12 cellular contexts compared by ENCODE assay signal in genomic region chr3:134838599-134838998, GRCh38. TPM values are rescaled to one million over a fixed set of nuclear protein-coding genes. Genes with fewer than 3 reads are reported as not detected.
DNase-seq lines count a peak whose midpoint lies in the region; ATAC-seq, FAIRE-seq and TF ChIP-seq lines count a peak whose summit lies in the region.
"Had no signal": no experiment of that assay in that cellular context is flagged by ENCODE, and none has a peak within 500 bp of the region (broad histone marks: within the 10 kb centered on the region; RNA-seq: fewer than 3 reads in every experiment).

No MANE protein-coding gene starts in this region.

- ATAC-seq in HG03045 (IDR thresholded peaks at IDR 0.05; ENCODE audit: unreplicated experiment), result no peak
- ATAC-seq: naive thymus-derived CD4-positive, alpha-beta T cell had no signal

- H3K4me3 ChIP-seq in GM12864 (ENCODE audit: low read depth, low read length) (no peak overlapping the region), epithelial cell of proximal tubule (ENCODE audit: low read depth, low read length) (no peak overlapping the region), retinal pigment epithelial cell (ENCODE audit: low read length) (no peak overlapping the region)

- TF ChIP-seq CTCF in GM12864 (IDR thresholded peaks at IDR 0.05; ENCODE audit: low read depth, low read length, missing control alignments) (peak; percentile 27), epithelial cell of proximal tubule (conservative IDR thresholded peaks at IDR 0.05; ENCODE audit: low read depth, low read length) (peak; percentile 54), retinal pigment epithelial cell (conservative IDR thresholded peaks at IDR 0.05; ENCODE audit: low read depth, low read length) (peak; percentile 26)

- DNase-seq in GM12864 (ENCODE audit: low read depth), result no peak
- DNase-seq in NAMALWA (ENCODE audit: low spot score), result peak; percentile 21
- no peak for DNase-seq in epithelial cell of proximal tubule (ENCODE audit: low read depth)
- no peak for DNase-seq in retinal pigment epithelial cell (ENCODE audit: low read depth)
- no peak for DNase-seq in urothelium cell line (ENCODE audit: low spot score)
- DNase-seq in RCC 7860 (ENCODE audit: low spot score), result no peak
- DNase-seq: aorta; EL; GOT3; immature natural killer cell; naive thymus-derived CD4-positive, alpha-beta T cell had no signal

- FAIRE-seq in urothelium cell line (lab: Jason Lieb, UNC) (no peak), RCC 7860 (lab: Jason Lieb, UNC) (no peak)

RNA-seq across cellular contexts. Expression of gene EPHB1, which starts 43.5 kb away (rescaled TPM):
- 1.6 and 2.7 TPM in 2 replicates for total RNA-seq in epithelial cell of proximal tubule
